In the genomic region with DNA sequence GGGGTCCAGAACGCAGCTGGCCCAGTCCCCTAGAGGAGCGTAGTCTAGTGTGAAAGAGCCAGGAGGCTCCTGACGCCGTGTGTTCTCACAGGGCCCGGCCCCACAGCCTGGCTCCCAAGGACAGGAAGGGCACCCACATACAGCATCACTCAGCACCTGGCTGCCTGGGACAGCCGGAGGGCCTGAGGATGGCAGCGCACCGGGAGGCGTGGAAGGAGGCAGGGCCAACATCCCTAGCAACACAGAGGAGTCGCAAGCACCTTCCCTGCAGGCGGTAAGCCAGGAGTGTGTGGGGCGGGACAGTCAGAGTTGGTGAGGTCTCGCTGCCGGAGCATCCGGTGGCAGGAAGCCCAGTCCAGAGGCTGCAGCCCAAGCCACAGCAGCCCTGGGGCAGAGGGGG, we compare ENCODE assay signal across 10 cellular contexts.
DNase-seq lines count a peak whose midpoint lies in the region; ATAC-seq and TF ChIP-seq lines count a peak whose summit lies in the region.
"Had no signal": no experiment of that assay in that cellular context is flagged by ENCODE, and none has a peak within 500 bp of the region (broad histone marks: within the 10 kb centered on the region; RNA-seq: fewer than 3 reads in every experiment).

No MANE protein-coding gene starts in this region.

- TF ChIP-seq POLR2A in tibial nerve (IDR thresholded peaks at IDR 0.05) (no peak), erythroblast (IDR thresholded peaks at IDR 0.05; ENCODE audit: low read length) (no peak)

- CTCF ChIA-PET in SK-N-SH (lab: Yijun Ruan, JAX) = interaction anchor here (0.6 to 4.9 kb wide), 3 partner anchors 10 to 102 kb away, joined by 3 to 23 read pairs (median 9); no protein-coding TSS in a partner anchor

- no peak overlapping the region for H2AFZ ChIP-seq in SK-N-SH (ENCODE audit: low read depth)

- TF ChIP-seq EP300 in SK-N-SH (IDR thresholded peaks at IDR 0.05; ENCODE audit: borderline replicate concordance in 1 of 2, low read depth in 1 of 2, low read length in 1 of 2) (no peak), tibial nerve (IDR thresholded peaks at IDR 0.05) (no peak)

- no peaks in the 10 kb centered on the region for H3K36me3 ChIP-seq in cardiac muscle cell
- no peaks in the 10 kb centered on the region for H3K36me3 ChIP-seq in right atrium auricular region
- no peaks in the 10 kb centered on the region for H3K36me3 ChIP-seq in SK-N-SH (replicated peaks in 1 of 2; ENCODE audit: control insufficient read depth in 1 of 2, insufficient read depth in 2 of 2, low read length in 1 of 2)
- H3K36me3 ChIP-seq in left ventricle myocardium inferior = no peaks in the 10 kb centered on the region
- no peaks in the 10 kb centered on the region for H3K36me3 ChIP-seq in tibial nerve
- H3K36me3 ChIP-seq in ascending aorta = no peaks in the 10 kb centered on the region

- H3K4me3 ChIP-seq in cardiac muscle cell = no peak overlapping the region
- no peak overlapping the region for H3K4me3 ChIP-seq in right atrium auricular region
- no peak overlapping the region for H3K4me3 ChIP-seq in SK-N-SH (ENCODE audit: low read depth in 2 of 2, low read length in 1 of 2)
- H3K4me3 ChIP-seq in left ventricle myocardium inferior = peak overlapping the region; percentile 8
- no peak overlapping the region for H3K4me3 ChIP-seq in tibial nerve
- H3K4me3 ChIP-seq in ascending aorta = no peak overlapping the region

- POLR2A ChIA-PET in SK-N-SH (lab: Yijun Ruan, JAX) = no interaction called here

- TF ChIP-seq CTCF in cardiac muscle cell (IDR thresholded peaks at IDR 0.05; ENCODE audit: low read depth, low read length) (no peak), right atrium auricular region (IDR thresholded peaks at IDR 0.05) (no peak), SK-N-SH (IDR thresholded peaks at IDR 0.05) (no peak), left ventricle myocardium inferior (IDR thresholded peaks at IDR 0.05; ENCODE audit: borderline replicate concordance) (no peak), tibial nerve (IDR thresholded peaks at IDR 0.05) (no peak), ascending aorta (IDR thresholded peaks at IDR 0.05) (no peak)

- ATAC-seq in GM21390 (IDR thresholded peaks at IDR 0.05; ENCODE audit: unreplicated experiment) = no peak

- WGBS in SK-N-SH (ENCODE audit: low lambda C conversion rate) = 83% methylated on average over 9 of the region's 15 CpGs
- WGBS in tibial nerve, 2 donors = 55 to 58% methylated on average over 4 to 13 of the region's 15 CpGs

- no peaks in the 10 kb centered on the region for H4K20me1 ChIP-seq in SK-N-SH (ENCODE audit: insufficient read depth)

- H3K9ac ChIP-seq in SK-N-SH = no peak overlapping the region

- H3K27me3 ChIP-seq in cardiac muscle cell (no peaks in the 10 kb centered on the region), right atrium auricular region (no peaks in the 10 kb centered on the region), SK-N-SH (ENCODE audit: insufficient read depth) (no peaks in the 10 kb centered on the region), left ventricle myocardium inferior (ENCODE audit: low read depth) (no peaks in the 10 kb centered on the region), tibial nerve (no peaks in the 10 kb centered on the region), ascending aorta (no peaks in the 10 kb centered on the region)

- peaks cover 5% of the 10 kb centered on the region for H3F3A ChIP-seq in SK-N-SH (replicated peaks; ENCODE audit: insufficient read depth)

- H3K9me2 ChIP-seq in SK-N-SH = no peaks in the 10 kb centered on the region

- no peak overlapping the region for H3K4me2 ChIP-seq in SK-N-SH

- intact Hi-C loops in left ventricle myocardium inferior (cut with micrococcal nuclease) = no loop called here
- intact Hi-C loops in ascending aorta (cut with DNase I) = no loop called here

- H3K9me3 ChIP-seq in cardiac muscle cell (ENCODE audit: low read depth) (no peaks in the 10 kb centered on the region), right atrium auricular region (no peaks in the 10 kb centered on the region), SK-N-SH (no peaks in the 10 kb centered on the region), left ventricle myocardium inferior (replicated peaks) (no peaks in the 10 kb centered on the region), tibial nerve (no peaks in the 10 kb centered on the region), ascending aorta (no peaks in the 10 kb centered on the region)

- DNase-seq in cardiac muscle cell (ENCODE audit: low read depth in 1 of 2, low spot score in 1 of 2) = peak in 1 of 2 donors; percentile 31
- no peak for DNase-seq in right atrium auricular region (ENCODE audit: low spot score)
- peak; percentile 75 for DNase-seq in SK-N-SH
- DNase-seq in left ventricle myocardium inferior = peak; percentile 50
- DNase-seq in tibial nerve (ENCODE audit: low spot score in 2 of 2) = no peak
- no peak for DNase-seq in erythroblast (lab: John Stamatoyannopoulos, UW)
- no peak for DNase-seq in ascending aorta (ENCODE audit: low spot score in 2 of 2)
- DNase-seq: activated CD4-positive, alpha-beta T cell treated with anti-CD3 and anti-CD28 coated beads, Interleukin-2, amount 50 U/mL, for 48 hours; stimulated activated naive CD4-positive, alpha-beta T cell treated with Interleukin-2 at 50 U/mL for 16 hours had no signal

- H3K79me2 ChIP-seq in SK-N-SH (ENCODE audit: insufficient read depth) = no peaks in the 10 kb centered on the region; the same call in 1 of the 2 replicates

- no peak for TF ChIP-seq RAD21 in SK-N-SH (IDR thresholded peaks at IDR 0.05; ENCODE audit: low read length)

- peak overlapping the region; percentile 9 for H3K27ac ChIP-seq in cardiac muscle cell
- H3K27ac ChIP-seq in right atrium auricular region = no peak overlapping the region
- H3K27ac ChIP-seq in SK-N-SH (ENCODE audit: low read depth in 2 of 2, low read length in 1 of 2) = peak overlapping the region in 1 of 2 experiments; percentile 91; a peak in 2 of 4 replicates
- peak overlapping the region; percentile 37 for H3K27ac ChIP-seq in left ventricle myocardium inferior (replicated peaks)
- peak overlapping the region; percentile 51 to 90 (median 66) for H3K27ac ChIP-seq in tibial nerve
- no peak overlapping the region for H3K27ac ChIP-seq in ascending aorta

- H3K4me1 ChIP-seq in cardiac muscle cell (ENCODE audit: low read depth) (no peaks in the 10 kb centered on the region), right atrium auricular region (peaks cover 0 to 39% of the 10 kb centered on the region in 2 donors), SK-N-SH (ENCODE audit: control insufficient read depth in 1 of 2, insufficient read depth in 2 of 2, low read depth in 1 of 2, low read length in 1 of 2) (peaks cover 24 to 88% of the 10 kb centered on the region in 2 experiments), left ventricle myocardium inferior (peaks cover 55% of the 10 kb centered on the region), tibial nerve (peaks cover 0 to 89% (median 58%) of the 10 kb centered on the region in 4 donors), ascending aorta (peaks cover 0 to 2% of the 10 kb centered on the region in 2 donors)

TF ChIP-seq in SK-N-SH, 30 proteins besides CTCF, POLR2A, EP300 and RAD21:
- TF ChIP-seq, protein P1, sequence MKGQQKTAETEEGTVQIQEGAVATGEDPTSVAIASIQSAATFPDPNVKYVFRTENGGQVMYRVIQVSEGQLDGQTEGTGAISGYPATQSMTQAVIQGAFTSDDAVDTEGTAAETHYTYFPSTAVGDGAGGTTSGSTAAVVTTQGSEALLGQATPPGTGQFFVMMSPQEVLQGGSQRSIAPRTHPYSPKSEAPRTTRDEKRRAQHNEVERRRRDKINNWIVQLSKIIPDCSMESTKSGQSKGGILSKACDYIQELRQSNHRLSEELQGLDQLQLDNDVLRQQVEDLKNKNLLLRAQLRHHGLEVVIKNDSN (IDR thresholded peaks at IDR 0.05; ENCODE audit: borderline replicate concordance, low read depth) = no peak
- TF ChIP-seq FOXJ3 (CRISPR knock-in tag; IDR thresholded peaks at IDR 0.05) (no peak), FOSL2 (IDR thresholded peaks at IDR 0.05; ENCODE audit: borderline replicate concordance, low read depth) (no peak), ELF1 (IDR thresholded peaks at IDR 0.05) (no peak)
- TF ChIP-seq, protein P2, sequence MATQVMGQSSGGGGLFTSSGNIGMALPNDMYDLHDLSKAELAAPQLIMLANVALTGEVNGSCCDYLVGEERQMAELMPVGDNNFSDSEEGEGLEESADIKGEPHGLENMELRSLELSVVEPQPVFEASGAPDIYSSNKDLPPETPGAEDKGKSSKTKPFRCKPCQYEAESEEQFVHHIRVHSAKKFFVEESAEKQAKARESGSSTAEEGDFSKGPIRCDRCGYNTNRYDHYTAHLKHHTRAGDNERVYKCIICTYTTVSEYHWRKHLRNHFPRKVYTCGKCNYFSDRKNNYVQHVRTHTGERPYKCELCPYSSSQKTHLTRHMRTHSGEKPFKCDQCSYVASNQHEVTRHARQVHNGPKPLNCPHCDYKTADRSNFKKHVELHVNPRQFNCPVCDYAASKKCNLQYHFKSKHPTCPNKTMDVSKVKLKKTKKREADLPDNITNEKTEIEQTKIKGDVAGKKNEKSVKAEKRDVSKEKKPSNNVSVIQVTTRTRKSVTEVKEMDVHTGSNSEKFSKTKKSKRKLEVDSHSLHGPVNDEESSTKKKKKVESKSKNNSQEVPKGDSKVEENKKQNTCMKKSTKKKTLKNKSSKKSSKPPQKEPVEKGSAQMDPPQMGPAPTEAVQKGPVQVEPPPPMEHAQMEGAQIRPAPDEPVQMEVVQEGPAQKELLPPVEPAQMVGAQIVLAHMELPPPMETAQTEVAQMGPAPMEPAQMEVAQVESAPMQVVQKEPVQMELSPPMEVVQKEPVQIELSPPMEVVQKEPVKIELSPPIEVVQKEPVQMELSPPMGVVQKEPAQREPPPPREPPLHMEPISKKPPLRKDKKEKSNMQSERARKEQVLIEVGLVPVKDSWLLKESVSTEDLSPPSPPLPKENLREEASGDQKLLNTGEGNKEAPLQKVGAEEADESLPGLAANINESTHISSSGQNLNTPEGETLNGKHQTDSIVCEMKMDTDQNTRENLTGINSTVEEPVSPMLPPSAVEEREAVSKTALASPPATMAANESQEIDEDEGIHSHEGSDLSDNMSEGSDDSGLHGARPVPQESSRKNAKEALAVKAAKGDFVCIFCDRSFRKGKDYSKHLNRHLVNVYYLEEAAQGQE (IDR thresholded peaks at IDR 0.05; ENCODE audit: low read depth, low read length) = peak; percentile 32; the same call in 1 of the 2 replicates

Comparison
In these comparisons a context has a peak if more than half of its experiments do, and no peak if none do; other contexts are left out.
1. DNase-seq: peak in SK-N-SH (single experiment) and left ventricle myocardium inferior (single experiment); none in right atrium auricular region (single experiment), tibial nerve (0 of 2), erythroblast (0 of 2) and ascending aorta (0 of 2).
2. H3K27ac ChIP-seq: peak in cardiac muscle cell (single experiment), left ventricle myocardium inferior (single experiment) and tibial nerve (4 of 4); none in right atrium auricular region (0 of 2) and ascending aorta (0 of 2).